In the genomic region with DNA sequence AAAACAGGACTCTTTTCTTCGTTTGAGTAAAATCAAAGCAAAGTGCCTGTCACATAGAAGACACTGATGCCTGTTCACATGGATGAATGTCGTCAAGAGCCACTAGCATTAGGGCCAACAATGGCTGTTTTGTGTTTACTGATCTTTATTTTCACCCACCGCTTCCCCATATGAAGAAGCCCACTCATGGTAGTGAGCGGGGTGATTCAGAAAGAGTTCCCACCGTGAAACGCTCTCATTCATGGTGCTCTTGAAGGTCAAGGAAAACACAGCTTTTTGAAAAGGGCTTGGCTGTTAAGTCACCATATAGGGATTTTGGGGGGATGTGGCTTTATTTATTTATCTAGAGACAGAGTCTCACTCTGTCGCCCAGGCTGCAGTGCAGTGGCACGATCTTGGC, we compare ENCODE assay signal across 8 cellular contexts. TPM values are rescaled to one million over a fixed set of nuclear protein-coding genes. Genes with fewer than 3 reads are reported as not detected.
"Had no signal": no experiment of that assay in that cellular context is flagged by ENCODE, and none has a peak within 500 bp of the region (broad histone marks: within the 10 kb centered on the region; RNA-seq: fewer than 3 reads in every experiment).

No MANE protein-coding gene starts in this region.

- H3K27ac ChIP-seq: GM23248, HL-60 had no signal

- H3K4me3 ChIP-seq: GM23248, HAP-1 had no signal

- H3K4me3 Mint-ChIP-seq: HFFc6 had no signal

- H3K36me3 ChIP-seq: HAP-1 had no signal

- DNase-seq: GM23248, GOT3, H7, HFFc6, KBM-7 had no signal

- H3K27ac Mint-ChIP-seq: HFFc6, IgD-negative memory B cell had no signal

- H3K9me3 Mint-ChIP-seq: HFFc6, IgD-negative memory B cell had no signal

- H3K9me3 ChIP-seq: HAP-1 had no signal

- H3K9ac ChIP-seq: GM23248 had no signal

- H2AFZ ChIP-seq: GM23248 had no signal

RNA-seq across cellular contexts. Expression of a gene that starts 12.5 kb away (rescaled TPM):
- polyA plus RNA-seq: IgD-negative memory B cell had no signal
